ENCODE assay signal across 8 cellular contexts in genomic region chr12:11171953-11172675, GRCh38. TPM values are rescaled to one million over a fixed set of nuclear protein-coding genes. Genes with fewer than 3 reads are reported as not detected.
DNase-seq lines count a peak whose midpoint lies in the region; ATAC-seq, FAIRE-seq and TF ChIP-seq lines count a peak whose summit lies in the region.

No MANE protein-coding gene starts in this region.

- H3K4me1 ChIP-seq in uterus: peaks cover 4 to 5% of the 10 kb centered on the region in 2 donors

- peak overlapping the region; percentile 77 for H3K4me3 ChIP-seq in bronchial epithelial cell (ENCODE audit: low read depth, low read length)
- H3K4me3 ChIP-seq in uterus: peak overlapping the region; percentile 81 to 88

- peak; percentile 0 to 22 for DNase-seq in NOMO-1 (lab: John Stamatoyannopoulos, UW; ENCODE audit: unreplicated experiment in 2 of 2)
- no peak for DNase-seq in NOMO-1 treated with dmso at 0.1 percent for 144 hours (lab: John Stamatoyannopoulos, UW; ENCODE audit: unreplicated experiment)
- peak; percentile 40 for DNase-seq in NCI-H345 treated with DMSO at 0.1 percent for 48 hours (lab: John Stamatoyannopoulos, UW; ENCODE audit: unreplicated experiment)
- DNase-seq in bronchial epithelial cell (ENCODE audit: low read depth): peak; percentile 45
- DNase-seq in medulla oblongata (ENCODE audit: extremely low spot score): peak; percentile 47
- no peak for DNase-seq in uterus
- DNase-seq in GM10266 (ENCODE audit: extremely low spot score): no peak

- intact Hi-C loops in uterus (cut with DNase I; ENCODE audit: low total_unique reads): no loop called here

- no peak for ATAC-seq in HG03135 (IDR thresholded peaks at IDR 0.05; ENCODE audit: unreplicated experiment)

- FAIRE-seq in bronchial epithelial cell (lab: Jason Lieb, UNC): no peak

- H3K9me3 ChIP-seq in uterus: no peaks in the 10 kb centered on the region

- peak overlapping the region; percentile 95 to 98 for H3K27ac ChIP-seq in uterus

- TF ChIP-seq POLR2A in uterus (IDR thresholded peaks at IDR 0.05): no peak

- no peaks in the 10 kb centered on the region for H3K27me3 ChIP-seq in bronchial epithelial cell (ENCODE audit: control insufficient read depth, insufficient read depth, low read length)
- no peaks in the 10 kb centered on the region for H3K27me3 ChIP-seq in uterus

- H3K36me3 ChIP-seq in bronchial epithelial cell (ENCODE audit: control insufficient read depth, insufficient read depth, low read length) (no peaks in the 10 kb centered on the region), uterus (no peaks in the 10 kb centered on the region)

- TF ChIP-seq CTCF in bronchial epithelial cell (IDR thresholded peaks at IDR 0.05; ENCODE audit: insufficient read depth, low read length, severe bottlenecking): no peak
- TF ChIP-seq CTCF in uterus (IDR thresholded peaks at IDR 0.05): no peak
- no peak for TF ChIP-seq CTCF in GM10266 (IDR thresholded peaks at IDR 0.05; ENCODE audit: control insufficient read depth, insufficient read depth, low read depth, missing control alignments)

RNA-seq across cellular contexts. Expression of gene SMIM10L1, which starts 1.1 kb away (rescaled TPM):
- total RNA-seq in bronchial epithelial cell (3.2 and 3.5 TPM in 2 replicates), uterus (1 to 10 TPM; 3.6 to 7.5 (median 7.1) TPM)

RNA-seq across cellular contexts. Expression of gene TAS2R42, which starts 14.6 kb away (rescaled TPM):
- total RNA-seq in bronchial epithelial cell: not detected in 2 replicates
- not detected for total RNA-seq in uterus

RNA-seq across cellular contexts. Expression of gene TAS2R30, which starts 37.7 kb away (rescaled TPM):
- total RNA-seq in bronchial epithelial cell: 3.1 and 4.5 TPM in 2 replicates
- total RNA-seq in uterus: 10 to 100 TPM in 2 of 4 donors, 1 to 10 TPM in 1, not detected in 1; 9.4 to 34.9 (median 14.9) TPM

Comparison
In these comparisons a context has a peak if more than half of its experiments do, and no peak if none do; other contexts are left out.
1. DNase-seq: peak in NOMO-1 (2 of 2), NCI-H345 treated with DMSO at 0.1 percent for 48 hours (single experiment), bronchial epithelial cell (single experiment) and medulla oblongata (single experiment); none in NOMO-1 treated with dmso at 0.1 percent for 144 hours (single experiment), uterus (0 of 2) and GM10266 (single experiment).